ENCODE assay signal across 8 cellular contexts in the genomic region with DNA sequence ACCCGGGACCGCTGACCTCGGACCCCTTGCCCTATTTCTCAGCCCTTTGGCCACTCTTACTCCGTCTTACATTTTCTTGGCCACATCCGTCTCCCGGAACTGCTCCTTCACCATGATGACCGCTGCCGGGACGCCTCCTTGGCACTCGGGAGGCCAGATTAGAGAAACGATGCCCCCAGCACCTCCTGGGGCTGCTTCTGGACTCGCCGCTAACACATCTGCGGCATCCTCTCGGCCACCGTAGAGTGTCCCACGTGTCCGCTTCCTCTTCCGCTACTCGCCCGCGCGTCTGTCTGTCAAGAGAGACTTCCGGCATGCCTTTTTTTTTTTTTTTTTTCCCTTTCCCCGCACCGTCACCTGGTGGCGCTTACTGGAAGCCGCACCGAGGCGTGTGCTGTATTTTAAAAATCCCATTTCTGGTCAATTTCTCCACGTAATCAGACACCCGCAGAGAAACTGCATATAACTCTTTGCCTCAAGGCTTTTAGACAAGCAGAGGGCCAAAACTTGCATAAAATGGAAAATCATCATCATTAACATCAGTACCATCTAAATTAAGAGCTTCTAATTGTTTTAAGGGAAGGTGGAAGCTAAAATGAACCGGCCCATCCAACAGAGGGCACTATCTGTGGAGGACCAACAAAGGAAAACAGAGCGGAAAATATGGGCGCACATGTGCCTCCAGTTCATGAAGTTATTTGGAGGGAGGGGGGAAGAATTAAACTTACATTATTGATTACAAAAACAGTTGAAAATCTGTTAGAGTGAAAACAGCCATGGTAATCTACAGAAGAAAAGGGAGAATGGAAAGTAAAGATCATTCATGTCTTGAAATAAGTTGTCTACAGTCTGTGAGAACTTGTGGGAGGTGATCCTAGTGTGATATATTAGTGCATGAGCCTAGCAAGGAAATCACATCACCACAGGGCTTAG. TPM values are rescaled to one million over a fixed set of nuclear protein-coding genes. Genes with fewer than 3 reads are reported as not detected.
A peak's percentile ranks its signal among the peaks of the same experiment; 100 is the strongest.
DNase-seq lines count a peak whose midpoint lies in the region; ATAC-seq and TF ChIP-seq lines count a peak whose summit lies in the region.

A gene (minus strand): TSS at position 222 of the 933 bp plus-strand sequence. CDS start 108 bp downstream, at position 114.

- H3K27me3 ChIP-seq in BE2C, result no peaks in the 10 kb centered on the region

- H3K4me3 ChIP-seq in BE2C (ENCODE audit: low read depth, low read length) (peak within 1 kb of the TSS; percentile 99), coronary artery (peak within 1 kb of the TSS; percentile 76)

- ATAC-seq in HG03439 (IDR thresholded peaks at IDR 0.05; ENCODE audit: unreplicated experiment) (peak; percentile 62), left colon (peak; percentile 75)

- peak; percentile 86 for TF ChIP-seq POLR2A in GM19193 (IDR thresholded peaks at IDR 0.05; ENCODE audit: extremely low read depth, insufficient read depth, insufficient read length)

- peak within 1 kb of the TSS; percentile 74 to 77 for H3K27ac ChIP-seq in coronary artery

- H3K4me1 ChIP-seq in BE2C, result peaks cover 7% of the 10 kb centered on the region

- H3K9me3 ChIP-seq in BE2C, result no peaks in the 10 kb centered on the region

- DNase-seq in BE2C (peak; percentile 94), NCI-H510A treated with DMSO at 0.1 percent for 48 hours (lab: John Stamatoyannopoulos, UW) (peak; percentile 97), coronary artery (ENCODE audit: low spot score) (peak; percentile 95), left colon (peak; percentile 96 to 97)
- DNase-seq in activated CD4-positive, alpha-beta T cell treated with anti-CD3 and anti-CD28 coated beads for 4 hours, result peak; percentile 91 to 93
- peak; percentile 93 for DNase-seq in stimulated activated CD4-positive, alpha-beta T cell treated with anti-CD3 and anti-CD28 coated beads, Interleukin-1b, Interleukin-23, amount 100 ng/mL, for 48 hours

- H3K36me3 ChIP-seq in BE2C, result peaks cover 30% of the 10 kb centered on the region

- TF ChIP-seq CTCF in BE2C (IDR thresholded peaks at IDR 0.05; ENCODE audit: low read depth, low read length) (peak; percentile 65), coronary artery (IDR thresholded peaks at IDR 0.05) (peak; percentile 54)

- intact Hi-C loops in left colon (cut with DNase I, micrococcal nuclease), result no loop called here

RNA-seq across cellular contexts. Expression of the gene that starts here (rescaled TPM):
- polyA plus RNA-seq in BE2C (2012; ENCODE audit: insufficient read depth, insufficient read length, low read depth), result 36.8 TPM
- 10 to 100 TPM; 11.2 to 16.9 TPM for total RNA-seq in left colon

Comparison
In these comparisons a context has a peak if more than half of its experiments do, and no peak if none do; other contexts are left out.
1. Peak in every context shown above with its lines: DNase-seq, ATAC-seq, H3K4me3 ChIP-seq and H3K27ac ChIP-seq.